In the genomic region with DNA sequence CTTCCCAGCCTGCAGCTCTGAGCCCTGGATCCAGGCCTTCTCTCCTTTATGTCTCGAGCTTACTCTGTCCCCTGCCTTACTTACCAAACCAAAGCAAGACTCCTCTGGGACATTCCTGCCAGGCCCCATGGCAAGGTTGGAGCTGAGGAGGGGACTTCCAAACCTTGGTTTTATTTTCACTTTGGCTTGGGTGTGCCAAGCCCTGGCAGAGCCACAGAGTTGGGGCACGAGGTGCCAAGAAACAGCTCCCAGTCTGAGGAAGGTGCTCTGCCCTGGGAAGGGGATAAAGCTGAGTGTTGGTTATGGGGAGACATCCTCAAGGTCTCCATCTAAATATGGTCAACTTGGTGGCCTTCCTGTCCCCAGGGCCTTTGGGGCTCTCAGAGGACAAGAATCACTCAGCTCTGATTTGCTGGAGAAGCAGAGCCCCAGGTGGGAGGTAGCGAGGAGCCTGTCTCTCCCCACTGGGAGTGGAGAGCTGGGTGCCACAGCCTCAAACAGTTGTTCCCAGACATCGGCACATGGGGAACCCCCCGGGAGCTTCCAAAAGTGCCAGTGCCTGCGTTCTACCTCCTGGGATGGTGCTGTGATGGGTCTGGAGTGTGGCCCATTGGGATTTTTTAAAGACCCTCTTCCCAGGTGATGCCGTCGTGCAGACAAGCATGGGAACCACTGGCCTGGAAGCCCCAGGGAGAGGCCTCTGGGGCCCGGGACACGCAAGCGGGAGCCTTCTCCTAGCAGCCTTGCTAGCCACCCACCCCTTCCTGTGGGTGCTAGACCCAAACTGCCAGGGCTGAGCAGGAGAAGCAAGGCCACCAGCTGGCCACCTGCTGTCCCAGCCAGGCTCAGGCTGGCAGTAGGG, we compare ENCODE assay signal across 2 cellular contexts.
TF ChIP-seq lines count a peak whose summit lies in the region.

No MANE protein-coding gene starts in this region.

TF ChIP-seq in SK-N-SH, 30 proteins besides CTCF, POLR2A, EP300 and RAD21 (continued from another document):
- TF ChIP-seq FOSL2 (IDR thresholded peaks at IDR 0.05; ENCODE audit: borderline replicate concordance, low read depth) (no peak), TAF1 (IDR thresholded peaks at IDR 0.05; ENCODE audit: borderline replicate concordance, low read depth, low read length) (no peak), YY1 (IDR thresholded peaks at IDR 0.05; ENCODE audit: low read depth) (no peak)
- TF ChIP-seq, protein P1, sequence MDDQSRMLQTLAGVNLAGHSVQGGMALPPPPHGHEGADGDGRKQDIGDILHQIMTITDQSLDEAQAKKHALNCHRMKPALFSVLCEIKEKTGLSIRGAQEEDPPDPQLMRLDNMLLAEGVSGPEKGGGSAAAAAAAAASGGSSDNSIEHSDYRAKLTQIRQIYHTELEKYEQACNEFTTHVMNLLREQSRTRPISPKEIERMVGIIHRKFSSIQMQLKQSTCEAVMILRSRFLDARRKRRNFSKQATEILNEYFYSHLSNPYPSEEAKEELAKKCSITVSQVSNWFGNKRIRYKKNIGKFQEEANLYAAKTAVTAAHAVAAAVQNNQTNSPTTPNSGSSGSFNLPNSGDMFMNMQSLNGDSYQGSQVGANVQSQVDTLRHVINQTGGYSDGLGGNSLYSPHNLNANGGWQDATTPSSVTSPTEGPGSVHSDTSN (IDR thresholded peaks at IDR 0.05): no peak
- TF ChIP-seq, protein P2, sequence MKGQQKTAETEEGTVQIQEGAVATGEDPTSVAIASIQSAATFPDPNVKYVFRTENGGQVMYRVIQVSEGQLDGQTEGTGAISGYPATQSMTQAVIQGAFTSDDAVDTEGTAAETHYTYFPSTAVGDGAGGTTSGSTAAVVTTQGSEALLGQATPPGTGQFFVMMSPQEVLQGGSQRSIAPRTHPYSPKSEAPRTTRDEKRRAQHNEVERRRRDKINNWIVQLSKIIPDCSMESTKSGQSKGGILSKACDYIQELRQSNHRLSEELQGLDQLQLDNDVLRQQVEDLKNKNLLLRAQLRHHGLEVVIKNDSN (IDR thresholded peaks at IDR 0.05; ENCODE audit: borderline replicate concordance, low read depth): no peak

TF ChIP-seq in SK-N-SH treated with all-trans-retinoic acid at 6 μM for 48 hours, 23 proteins besides CTCF, POLR2A, EP300 and RAD21 (continued from another document):
- TF ChIP-seq, protein P3, sequence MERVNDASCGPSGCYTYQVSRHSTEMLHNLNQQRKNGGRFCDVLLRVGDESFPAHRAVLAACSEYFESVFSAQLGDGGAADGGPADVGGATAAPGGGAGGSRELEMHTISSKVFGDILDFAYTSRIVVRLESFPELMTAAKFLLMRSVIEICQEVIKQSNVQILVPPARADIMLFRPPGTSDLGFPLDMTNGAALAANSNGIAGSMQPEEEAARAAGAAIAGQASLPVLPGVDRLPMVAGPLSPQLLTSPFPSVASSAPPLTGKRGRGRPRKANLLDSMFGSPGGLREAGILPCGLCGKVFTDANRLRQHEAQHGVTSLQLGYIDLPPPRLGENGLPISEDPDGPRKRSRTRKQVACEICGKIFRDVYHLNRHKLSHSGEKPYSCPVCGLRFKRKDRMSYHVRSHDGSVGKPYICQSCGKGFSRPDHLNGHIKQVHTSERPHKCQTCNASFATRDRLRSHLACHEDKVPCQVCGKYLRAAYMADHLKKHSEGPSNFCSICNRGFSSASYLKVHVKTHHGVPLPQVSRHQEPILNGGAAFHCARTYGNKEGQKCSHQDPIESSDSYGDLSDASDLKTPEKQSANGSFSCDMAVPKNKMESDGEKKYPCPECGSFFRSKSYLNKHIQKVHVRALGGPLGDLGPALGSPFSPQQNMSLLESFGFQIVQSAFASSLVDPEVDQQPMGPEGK (CRISPR knock-in tag; IDR thresholded peaks at IDR 0.05; ENCODE audit: borderline replicate concordance): no peak
- TF ChIP-seq ZC3H10 (CRISPR knock-in tag; IDR thresholded peaks at IDR 0.05) (no peak), ZFP3 (CRISPR knock-in tag; IDR thresholded peaks at IDR 0.05) (no peak), PPARA (CRISPR knock-in tag; IDR thresholded peaks at IDR 0.05; ENCODE audit: borderline replicate concordance) (no peak), SNAI2 (CRISPR knock-in tag; IDR thresholded peaks at IDR 0.05) (no peak), ZNF8 (CRISPR knock-in tag; IDR thresholded peaks at IDR 0.05) (no peak), ZNF565 (CRISPR knock-in tag; conservative IDR thresholded peaks at IDR 0.05; ENCODE audit: low read depth) (no peak), OSR1 (CRISPR knock-in tag; IDR thresholded peaks at IDR 0.05) (no peak), RARB (CRISPR knock-in tag; IDR thresholded peaks at IDR 0.05) (no peak), GLIS3 (CRISPR knock-in tag; IDR thresholded peaks at IDR 0.05) (no peak), ZFP30 (CRISPR knock-in tag; IDR thresholded peaks at IDR 0.05) (no peak)
- TF ChIP-seq, protein P4, sequence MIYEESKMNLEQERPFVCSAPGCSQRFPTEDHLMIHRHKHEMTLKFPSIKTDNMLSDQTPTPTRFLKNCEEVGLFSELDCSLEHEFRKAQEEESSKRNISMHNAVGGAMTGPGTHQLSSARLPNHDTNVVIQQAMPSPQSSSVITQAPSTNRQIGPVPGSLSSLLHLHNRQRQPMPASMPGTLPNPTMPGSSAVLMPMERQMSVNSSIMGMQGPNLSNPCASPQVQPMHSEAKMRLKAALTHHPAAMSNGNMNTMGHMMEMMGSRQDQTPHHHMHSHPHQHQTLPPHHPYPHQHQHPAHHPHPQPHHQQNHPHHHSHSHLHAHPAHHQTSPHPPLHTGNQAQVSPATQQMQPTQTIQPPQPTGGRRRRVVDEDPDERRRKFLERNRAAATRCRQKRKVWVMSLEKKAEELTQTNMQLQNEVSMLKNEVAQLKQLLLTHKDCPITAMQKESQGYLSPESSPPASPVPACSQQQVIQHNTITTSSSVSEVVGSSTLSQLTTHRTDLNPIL (CRISPR knock-in tag; IDR thresholded peaks at IDR 0.05; ENCODE audit: low read depth): no peak
- TF ChIP-seq, protein P5, sequence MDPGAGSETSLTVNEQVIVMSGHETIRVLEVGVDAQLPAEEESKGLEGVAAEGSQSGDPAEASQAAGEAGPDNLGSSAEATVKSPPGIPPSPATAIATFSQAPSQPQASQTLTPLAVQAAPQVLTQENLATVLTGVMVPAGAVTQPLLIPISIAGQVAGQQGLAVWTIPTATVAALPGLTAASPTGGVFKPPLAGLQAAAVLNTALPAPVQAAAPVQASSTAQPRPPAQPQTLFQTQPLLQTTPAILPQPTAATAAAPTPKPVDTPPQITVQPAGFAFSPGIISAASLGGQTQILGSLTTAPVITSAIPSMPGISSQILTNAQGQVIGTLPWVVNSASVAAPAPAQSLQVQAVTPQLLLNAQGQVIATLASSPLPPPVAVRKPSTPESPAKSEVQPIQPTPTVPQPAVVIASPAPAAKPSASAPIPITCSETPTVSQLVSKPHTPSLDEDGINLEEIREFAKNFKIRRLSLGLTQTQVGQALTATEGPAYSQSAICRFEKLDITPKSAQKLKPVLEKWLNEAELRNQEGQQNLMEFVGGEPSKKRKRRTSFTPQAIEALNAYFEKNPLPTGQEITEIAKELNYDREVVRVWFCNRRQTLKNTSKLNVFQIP (CRISPR knock-in tag; IDR thresholded peaks at IDR 0.05; ENCODE audit: borderline replicate concordance, low read depth): no peak
- TF ChIP-seq, protein P6, sequence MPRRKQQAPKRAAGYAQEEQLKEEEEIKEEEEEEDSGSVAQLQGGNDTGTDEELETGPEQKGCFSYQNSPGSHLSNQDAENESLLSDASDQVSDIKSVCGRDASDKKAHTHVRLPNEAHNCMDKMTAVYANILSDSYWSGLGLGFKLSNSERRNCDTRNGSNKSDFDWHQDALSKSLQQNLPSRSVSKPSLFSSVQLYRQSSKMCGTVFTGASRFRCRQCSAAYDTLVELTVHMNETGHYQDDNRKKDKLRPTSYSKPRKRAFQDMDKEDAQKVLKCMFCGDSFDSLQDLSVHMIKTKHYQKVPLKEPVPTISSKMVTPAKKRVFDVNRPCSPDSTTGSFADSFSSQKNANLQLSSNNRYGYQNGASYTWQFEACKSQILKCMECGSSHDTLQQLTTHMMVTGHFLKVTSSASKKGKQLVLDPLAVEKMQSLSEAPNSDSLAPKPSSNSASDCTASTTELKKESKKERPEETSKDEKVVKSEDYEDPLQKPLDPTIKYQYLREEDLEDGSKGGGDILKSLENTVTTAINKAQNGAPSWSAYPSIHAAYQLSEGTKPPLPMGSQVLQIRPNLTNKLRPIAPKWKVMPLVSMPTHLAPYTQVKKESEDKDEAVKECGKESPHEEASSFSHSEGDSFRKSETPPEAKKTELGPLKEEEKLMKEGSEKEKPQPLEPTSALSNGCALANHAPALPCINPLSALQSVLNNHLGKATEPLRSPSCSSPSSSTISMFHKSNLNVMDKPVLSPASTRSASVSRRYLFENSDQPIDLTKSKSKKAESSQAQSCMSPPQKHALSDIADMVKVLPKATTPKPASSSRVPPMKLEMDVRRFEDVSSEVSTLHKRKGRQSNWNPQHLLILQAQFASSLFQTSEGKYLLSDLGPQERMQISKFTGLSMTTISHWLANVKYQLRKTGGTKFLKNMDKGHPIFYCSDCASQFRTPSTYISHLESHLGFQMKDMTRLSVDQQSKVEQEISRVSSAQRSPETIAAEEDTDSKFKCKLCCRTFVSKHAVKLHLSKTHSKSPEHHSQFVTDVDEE (CRISPR knock-in tag; IDR thresholded peaks at IDR 0.05): no peak
TF ChIP-seq in SK-N-SH treated with all-trans-retinoic acid at 6 μM for 48 hours: peak in this region for 0.
